ENCODE assay signal across 19 cellular contexts in genomic region chr20:57677323-57677982, GRCh38. TPM values are rescaled to one million over a fixed set of nuclear protein-coding genes. Genes with fewer than 3 reads are reported as not detected.
DNase-seq lines count a peak whose midpoint lies in the region; ATAC-seq and TF ChIP-seq lines count a peak whose summit lies in the region.
"Had no signal": no experiment of that assay in that cellular context is flagged by ENCODE, and none has a peak within 500 bp of the region (broad histone marks: within the 10 kb centered on the region; RNA-seq: fewer than 3 reads in every experiment).

No MANE protein-coding gene starts in this region.

- H3K9me3 ChIP-seq in H9 (ENCODE audit: control insufficient read depth, low read depth, low read length) (no peaks in the 10 kb centered on the region), transverse colon (no peaks in the 10 kb centered on the region), GM23248 (ENCODE audit: low read depth) (no peaks in the 10 kb centered on the region)

- H2AFZ ChIP-seq in H9 (ENCODE audit: low read length) (no peak overlapping the region), GM23248 (no peak overlapping the region)

- H3K4me3 Mint-ChIP-seq in H9 (peak overlapping the region in 1 of 2 experiments; percentile 14; a peak in 2 of 5 replicates), activated B cell treated with CpG ODN at 0.5 μM for 24 hours (peak overlapping the region; percentile 54)
- H3K4me3 Mint-ChIP-seq: activated T-helper 17 cell treated with anti-CD3 and anti-CD28 coated beads, Interleukin-2, amount 50 U/mL, for 72 hours; CD14-positive monocyte; natural killer cell treated with Interleukin-12 subunit alpha and Interleukin-12 subunit beta and Interleukin-15 and Interleukin-18, amount 100 ng/mL, for 72 hours; stimulated activated naive CD8-positive, alpha-beta T cell treated with anti-CD3 and anti-CD28 coated beads, Interleukin-15, amount 100 ng/mL, for 72 hours had no signal

- no peak overlapping the region for H3K18ac ChIP-seq in H9 (ENCODE audit: insufficient read length, low read depth, low read length)

- no peak overlapping the region for H2BK120ac ChIP-seq in H9 (ENCODE audit: low read depth, low read length, poor library complexity, severe bottlenecking)

- ATAC-seq in activated B cell treated with CpG ODN at 0.5 μM for 24 hours (ENCODE audit: low read depth): no peak
- ATAC-seq: activated T-helper 17 cell treated with anti-CD3 and anti-CD28 coated beads, Interleukin-2, amount 50 U/mL, for 72 hours; natural killer cell treated with Interleukin-12 subunit alpha and Interleukin-12 subunit beta and Interleukin-15 and Interleukin-18, amount 100 ng/mL, for 72 hours; stimulated activated naive CD8-positive, alpha-beta T cell treated with anti-CD3 and anti-CD28 coated beads, Interleukin-15, amount 100 ng/mL, for 72 hours had no signal

- H2BK12ac ChIP-seq in H9 (ENCODE audit: insufficient read length, low read depth, low read length): no peak overlapping the region

- CTCF ChIA-PET in activated B cell treated with CpG ODN at 0.5 μM for 24 hours (lab: Charles Lee): no interaction called here

- peaks cover 6% of the 10 kb centered on the region for H3K79me1 ChIP-seq in H9 (ENCODE audit: insufficient read depth, low read depth, low read length, poor library complexity, severe bottlenecking)

- no peak overlapping the region for H3K23ac ChIP-seq in H9 (ENCODE audit: insufficient read length, low read depth, low read length)

- H3K9me3 Mint-ChIP-seq in H9: no peaks in the 10 kb centered on the region
- no peaks in the 10 kb centered on the region for H3K9me3 Mint-ChIP-seq in activated B cell treated with CpG ODN at 0.5 μM for 24 hours
- H3K9me3 Mint-ChIP-seq: activated T-helper 17 cell treated with anti-CD3 and anti-CD28 coated beads, Interleukin-2, amount 50 U/mL, for 72 hours; natural killer cell treated with Interleukin-12 subunit alpha and Interleukin-12 subunit beta and Interleukin-15 and Interleukin-18, amount 100 ng/mL, for 72 hours; stimulated activated naive CD8-positive, alpha-beta T cell treated with anti-CD3 and anti-CD28 coated beads, Interleukin-15, amount 100 ng/mL, for 72 hours had no signal

- H4K8ac ChIP-seq in H9 (replicated peaks; ENCODE audit: insufficient read length, low read depth, low read length): no peak overlapping the region

- H2AK5ac ChIP-seq in H9 (ENCODE audit: insufficient read length, low read length): no peak overlapping the region

- H3K4me2 ChIP-seq in H9 (ENCODE audit: insufficient read depth, insufficient read length, low read length) (no peak overlapping the region), GM23248 (ENCODE audit: unreplicated experiment) (no peak overlapping the region)

- intact Hi-C loops in activated B cell treated with CpG ODN at 0.5 μM for 24 hours (cut with micrococcal nuclease): no loop called here
- intact Hi-C loops in transverse colon (cut with DNase I; ENCODE audit: low total_unique reads): no loop called here

- H3T11ph ChIP-seq in H9 (ENCODE audit: low read length): no peak overlapping the region

- no peak for TF ChIP-seq EP300 in transverse colon (IDR thresholded peaks at IDR 0.05; ENCODE audit: low read depth)

- no peak overlapping the region for H2BK20ac ChIP-seq in H9 (ENCODE audit: low read depth, low read length, poor library complexity, severe bottlenecking)

- peaks cover 45% of the 10 kb centered on the region; the same call in 1 of the 2 replicates for H3K79me2 ChIP-seq in H9 (ENCODE audit: insufficient read depth, low read length)
- H3K79me2 ChIP-seq in GM23248 (ENCODE audit: insufficient read depth): peaks cover 97% of the 10 kb centered on the region

- no peak overlapping the region for H2BK5ac ChIP-seq in H9 (ENCODE audit: insufficient read length, low read length)

- WGBS in H9 (ENCODE audit: extremely low coverage, insufficient read length, low lambda C conversion rate): no CpG with 5 or more reads among the region's 12 CpGs
- WGBS in transverse colon (ENCODE audit: low coverage in 1 of 2), 2 donors: 57 to 66% methylated on average over 9 to 12 of the region's 12 CpGs
- 90 to 91% methylated on average over 12 of the region's 12 CpGs for WGBS in GM23248 (ENCODE audit: low coverage in 1 of 2, low lambda C conversion rate in 2 of 2, missing lambda C conversion rate in 2 of 2), 2 experiments

- no peaks in the 10 kb centered on the region for H3F3A ChIP-seq in GM23248 (ENCODE audit: insufficient read depth)

- POLR2A ChIA-PET in activated B cell treated with CpG ODN at 0.5 μM for 24 hours (lab: Charles Lee): no interaction called here

- no peak overlapping the region for H3K9ac ChIP-seq in H9 (ENCODE audit: extremely low read depth, insufficient read length, low read length)
- H3K9ac ChIP-seq in GM23248: no peak overlapping the region

- H3K14ac ChIP-seq in H9 (ENCODE audit: insufficient read depth, low read length): no peak overlapping the region

- H3K27me3 ChIP-seq in H9 (ENCODE audit: insufficient read depth, low read length) (no peaks in the 10 kb centered on the region), transverse colon (no peaks in the 10 kb centered on the region), GM23248 (replicated peaks; ENCODE audit: insufficient read depth) (no peaks in the 10 kb centered on the region)

- in situ Hi-C loops in transverse colon (cut with MboI; ENCODE audit: low pct_ligation_motif_present in 1 of 4, low pct_unique_long_range_greater_than_20kb in 1 of 4, low sequenced_read_pairs in 3 of 4) (no loop called here), GM23248 (cut with MboI) (no loop called here)

- DNase-seq in H9 (no peak), NCI-H2029 treated with DMSO at 0.1 percent for 48 hours (lab: John Stamatoyannopoulos, UW) (peak; percentile 95), activated B cell treated with CpG ODN at 0.5 μM for 24 hours (no peak), transverse colon (no peak), GM23248 (no peak), hypothalamus (lab: John Stamatoyannopoulos, UW) (no peak)
- DNase-seq in effector CD4-positive, alpha-beta T cell: no peak
- DNase-seq: dermis blood vessel endothelial cell; foreskin fibroblast; kidney glomerular epithelial cell; stimulated activated CD4-positive, alpha-beta T cell treated with anti-CD3 and anti-CD28 coated beads, Interleukin-2, amount 100 ng/mL, for 24 hours; stimulated activated naive CD8-positive, alpha-beta T cell treated with anti-CD3 and anti-CD28 coated beads, Interleukin-15, amount 100 ng/mL, for 72 hours; T-helper 9 cell; trophoblast cell had no signal

- TF ChIP-seq POLR2A in transverse colon (IDR thresholded peaks at IDR 0.05): no peak

- no peaks in the 10 kb centered on the region for H4K20me1 ChIP-seq in H9 (ENCODE audit: control insufficient read depth, insufficient read depth, insufficient read length)
- H4K20me1 ChIP-seq in GM23248 (ENCODE audit: insufficient read depth): no peaks in the 10 kb centered on the region

- H3K36me3 Mint-ChIP-seq in H9 (ENCODE audit: insufficient read depth in 1 of 3, low read depth in 3 of 3) (peaks cover 0 to 12% (median 8%) of the 10 kb centered on the region in 3 experiments; a peak in 4 of 7 replicates), activated B cell treated with CpG ODN at 0.5 μM for 24 hours (ENCODE audit: low read depth) (peaks cover 2% of the 10 kb centered on the region)
- H3K36me3 Mint-ChIP-seq: CD14-positive monocyte; natural killer cell treated with Interleukin-12 subunit alpha and Interleukin-12 subunit beta and Interleukin-15 and Interleukin-18, amount 100 ng/mL, for 72 hours had no signal

- H3K56ac ChIP-seq in H9 (ENCODE audit: insufficient read length, low read depth, low read length): no peak overlapping the region

- no peak overlapping the region for H2BK15ac ChIP-seq in H9 (ENCODE audit: low read depth, low read length)

- H3K27ac Mint-ChIP-seq in H9 (peak overlapping the region in 2 of 3 experiments; percentile 32 to 37; a peak in 3 of 7 replicates), activated B cell treated with CpG ODN at 0.5 μM for 24 hours (peak overlapping the region; percentile 94)
- H3K27ac Mint-ChIP-seq: activated T-helper 17 cell treated with anti-CD3 and anti-CD28 coated beads, Interleukin-2, amount 50 U/mL, for 72 hours; CD14-positive monocyte; natural killer cell treated with Interleukin-12 subunit alpha and Interleukin-12 subunit beta and Interleukin-15 and Interleukin-18, amount 100 ng/mL, for 72 hours; stimulated activated naive CD8-positive, alpha-beta T cell treated with anti-CD3 and anti-CD28 coated beads, Interleukin-15, amount 100 ng/mL, for 72 hours had no signal

- H3K27ac ChIP-seq in H9 (ENCODE audit: insufficient read length, low read depth, low read length) (no peak overlapping the region), transverse colon (peak overlapping the region; percentile 50 to 57 (median 55)), GM23248 (no peak overlapping the region)
- H3K27ac ChIP-seq: epithelial cell of prostate, SK-N-MC had no signal

- TF ChIP-seq CTCF in H9 (conservative IDR thresholded peaks at IDR 0.05) (no peak), activated B cell treated with CpG ODN at 0.5 μM for 24 hours (IDR thresholded peaks at IDR 0.05) (no peak), transverse colon (IDR thresholded peaks at IDR 0.05) (no peak)

- no peaks in the 10 kb centered on the region for H3K9me2 ChIP-seq in GM23248 (ENCODE audit: insufficient read depth)

- H3K23me2 ChIP-seq in H9 (ENCODE audit: insufficient read length, low read depth, low read length, poor library complexity, severe bottlenecking): no peaks in the 10 kb centered on the region

- no peak overlapping the region for H4K91ac ChIP-seq in H9 (ENCODE audit: insufficient read length, low read depth, low read length)

- H3K27me3 Mint-ChIP-seq in H9 (ENCODE audit: low read depth): no peaks in the 10 kb centered on the region
- H3K27me3 Mint-ChIP-seq in activated B cell treated with CpG ODN at 0.5 μM for 24 hours: no peaks in the 10 kb centered on the region
- H3K27me3 Mint-ChIP-seq: stimulated activated naive CD8-positive, alpha-beta T cell treated with anti-CD3 and anti-CD28 coated beads, Interleukin-15, amount 100 ng/mL, for 72 hours had no signal

- no peak overlapping the region for H3K4ac ChIP-seq in H9 (ENCODE audit: low read depth, low read length)

- H3K4me1 ChIP-seq in H9 (ENCODE audit: insufficient read depth, low read length) (peaks cover 25% of the 10 kb centered on the region), transverse colon (peaks cover 3 to 40% (median 25%) of the 10 kb centered on the region in 4 donors), GM23248 (ENCODE audit: insufficient read depth) (no peaks in the 10 kb centered on the region)

- no peak overlapping the region for H4K5ac ChIP-seq in H9 (ENCODE audit: insufficient read length, low read depth, low read length)

- H3K4me1 Mint-ChIP-seq in H9 (peaks cover 67 to 79% of the 10 kb centered on the region in 2 experiments), activated B cell treated with CpG ODN at 0.5 μM for 24 hours (peaks cover 96% of the 10 kb centered on the region)

- H3K36me3 ChIP-seq in transverse colon (no peaks in the 10 kb centered on the region), GM23248 (ENCODE audit: low read depth) (no peaks in the 10 kb centered on the region)

- H3K4me3 ChIP-seq in transverse colon: no peak overlapping the region
- H3K4me3 ChIP-seq in GM23248: no peak overlapping the region
- H3K4me3 ChIP-seq: SK-N-MC had no signal

RNA-seq across cellular contexts. Expression of gene PMEPA1, which starts 32.4 kb away (rescaled TPM):
- total RNA-seq in H9 (2021): 34.6 and 35.7 TPM in 2 replicates
- 33.1 and 34.8 TPM in 2 replicates for total RNA-seq in activated B cell treated with CpG ODN at 0.5 μM for 24 hours
- 10 to 100 TPM in 2 of 4 donors, 1 to 10 TPM in 2; 6.4 to 10.8 (median 8.4) TPM for total RNA-seq in transverse colon
- 6.1 and 6.6 TPM in 2 replicates for total RNA-seq in GM23248 (2014; rRNA removed; shearing (Covaris generic))
- polyA plus RNA-seq in GM23248 (2016; fragmentation: Nextera tagmentation; extraction: Ambion mirVana): 11.8 and 12.5 TPM in 2 replicates

RNA-seq across cellular contexts. Expression of gene ZBP1, which starts 57.2 kb away (rescaled TPM):
- total RNA-seq in H9 (2021) (not detected in 2 replicates), activated B cell treated with CpG ODN at 0.5 μM for 24 hours (16.5 and 17.8 TPM in 2 replicates), transverse colon (1 to 10 TPM in 2 of 4 donors, not detected in 2; 1.6 to 4.4 TPM)
- total RNA-seq in GM23248 (2014; rRNA removed; shearing (Covaris generic)): not detected in 2 replicates
- polyA plus RNA-seq in GM23248 (2016; fragmentation: Nextera tagmentation; extraction: Ambion mirVana): not detected in 2 replicates
- total RNA-seq: dermis blood vessel endothelial cell had no signal

Comparison
In these comparisons a context has a peak if more than half of its experiments do, and no peak if none do; other contexts are left out.
1. H3K27ac ChIP-seq: peak in transverse colon (4 of 4); none in H9 (single experiment) and GM23248 (single experiment).